ENCODE assay signal across 8 cellular contexts in the genomic region with DNA sequence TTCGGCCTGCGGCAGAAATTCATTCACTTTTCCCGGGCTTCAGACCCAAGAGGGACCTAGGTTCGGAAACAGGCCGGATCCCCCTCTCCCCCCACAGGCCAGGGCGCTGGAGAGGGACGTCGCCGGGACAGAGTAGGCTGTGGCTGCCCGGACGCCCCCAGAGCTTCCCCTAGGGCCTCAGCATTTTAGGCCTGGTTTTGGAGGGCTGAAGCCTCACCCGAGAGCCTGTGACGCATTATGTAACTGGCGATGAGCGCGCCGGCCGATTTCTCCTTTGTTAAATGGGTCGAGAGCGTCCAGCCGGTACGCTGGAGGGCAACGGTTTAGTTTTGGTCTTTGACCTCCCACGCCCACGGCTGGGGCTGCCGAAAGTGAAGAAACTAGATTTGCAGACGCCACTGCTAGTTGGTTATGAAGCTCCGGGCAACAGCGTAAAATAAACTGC. TPM values are rescaled to one million over a fixed set of nuclear protein-coding genes. Genes with fewer than 3 reads are reported as not detected.
DNase-seq lines count a peak whose midpoint lies in the region; ATAC-seq and TF ChIP-seq lines count a peak whose summit lies in the region.

No MANE protein-coding gene starts in this region.

- peak overlapping the region; percentile 52; the same call in 1 of the 2 replicates for H2AFZ ChIP-seq in KMS-11 (ENCODE audit: low read depth)

- no TSS peak for BruUV-seq in Caco-2 (replicated peaks; lab: Mats Ljungman, UMichigan)

- peak overlapping the region; percentile 76 for H3K27ac Mint-ChIP-seq in Caco-2 (ENCODE audit: unreplicated experiment)

- DNase-seq in Caco-2 = peak; percentile 20 to 41
- peak; percentile 52 to 61 for DNase-seq in activated CD4-positive, alpha-beta T cell treated with anti-CD3 and anti-CD28 coated beads, Interleukin-2, amount 50 U/mL, for 48 hours
- DNase-seq in medulla oblongata (ENCODE audit: extremely low spot score) = peak; percentile 56
- peak; percentile 17 to 30 for DNase-seq in stimulated activated CD8-positive, alpha-beta memory T cell treated with anti-CD3 and anti-CD28 coated beads, Interleukin-2, amount 100 ng/mL, for 48 hours (ENCODE audit: low read depth in 2 of 2)
- DNase-seq in globus pallidus (ENCODE audit: low spot score) = no peak

- H3K27ac ChIP-seq in KMS-11 (peak overlapping the region; percentile 28; the same call in 1 of the 2 replicates), duodenal mucosa (ENCODE audit: low read depth, low read length) (peak overlapping the region; percentile 86)

- H3K36me3 ChIP-seq in Caco-2 (ENCODE audit: control insufficient read depth, insufficient read depth, low read length) (peaks cover 2% of the 10 kb centered on the region; the same call in 1 of the 2 replicates), KMS-11 (ENCODE audit: insufficient read depth) (no peaks in the 10 kb centered on the region; the same call in 1 of the 2 replicates), duodenal mucosa (ENCODE audit: control insufficient read depth in 1 of 2, insufficient read depth in 2 of 2, low read length in 2 of 2) (peaks cover 17 to 29% of the 10 kb centered on the region in 2 donors)

- peaks cover 20% of the 10 kb centered on the region for H3K79me2 ChIP-seq in KMS-11 (ENCODE audit: insufficient read depth, low read depth)

- H3K4me1 ChIP-seq in Caco-2 (peaks cover 13% of the 10 kb centered on the region), KMS-11 (ENCODE audit: low read depth, poor library complexity, severe bottlenecking) (peaks cover 36% of the 10 kb centered on the region), duodenal mucosa (ENCODE audit: control insufficient read depth in 1 of 2, insufficient read depth in 2 of 2, low read length in 2 of 2) (peaks cover 8 to 17% of the 10 kb centered on the region in 2 donors)

- TF ChIP-seq CTCF in Caco-2 (IDR thresholded peaks at IDR 0.05; ENCODE audit: insufficient read depth in 1 of 2, low read depth in 1 of 2, low read length in 1 of 2, severe bottlenecking in 1 of 2, unreplicated experiment in 1 of 2) (no peak), KMS-11 (conservative IDR thresholded peaks at IDR 0.05; ENCODE audit: low read depth, low read length) (no peak)

- CTCF ChIA-PET in Caco-2 (lab: Charles Lee) = interaction anchor here (0.6 to 1.0 kb wide), 2 partner anchors 56 to 240 kb away, joined by 4 read pairs; a partner anchor contains a TSS

- no peaks in the 10 kb centered on the region for H3K4me1 Mint-ChIP-seq in Caco-2 (ENCODE audit: low read depth, unreplicated experiment)

- peak overlapping the region; percentile 87 for H3K4me3 Mint-ChIP-seq in Caco-2 (ENCODE audit: unreplicated experiment)

- H3K9me3 ChIP-seq in Caco-2 = no peaks in the 10 kb centered on the region
- no peaks in the 10 kb centered on the region for H3K9me3 ChIP-seq in duodenal mucosa (ENCODE audit: control insufficient read depth in 1 of 2, low read length in 2 of 2)

- H3K9me3 Mint-ChIP-seq in Caco-2 (ENCODE audit: unreplicated experiment) = no peaks in the 10 kb centered on the region

- H3K27me3 Mint-ChIP-seq in Caco-2 (ENCODE audit: insufficient read depth, unreplicated experiment) = no peaks in the 10 kb centered on the region

- peaks cover 33% of the 10 kb centered on the region for H3K36me3 Mint-ChIP-seq in Caco-2 (ENCODE audit: insufficient read depth, unreplicated experiment)

- H3K4me3 ChIP-seq in Caco-2 (ENCODE audit: low read depth, low read length) (peak overlapping the region; percentile 74), KMS-11 (IDR thresholded peaks at IDR 0.05; ENCODE audit: insufficient read depth, low read depth, low read length) (no peak overlapping the region), duodenal mucosa (ENCODE audit: low read depth in 1 of 2, low read length in 2 of 2) (peak overlapping the region; percentile 90 to 95)

- H3K9ac ChIP-seq in KMS-11 = peak overlapping the region; percentile 73
- peak overlapping the region; percentile 85 to 89 for H3K9ac ChIP-seq in duodenal mucosa (ENCODE audit: low read depth in 1 of 2, low read length in 2 of 2)

- no peaks in the 10 kb centered on the region for H3K27me3 ChIP-seq in Caco-2 (replicated peaks; ENCODE audit: control insufficient read depth, insufficient read depth, low read length)
- no peaks in the 10 kb centered on the region for H3K27me3 ChIP-seq in KMS-11 (ENCODE audit: insufficient read depth, low read depth)
- H3K27me3 ChIP-seq in duodenal mucosa (ENCODE audit: control insufficient read depth in 1 of 2, insufficient read depth in 2 of 2, low read length in 2 of 2) = no peaks in the 10 kb centered on the region

- peak; percentile 42 for ATAC-seq in GM21515 (IDR thresholded peaks at IDR 0.05; ENCODE audit: unreplicated experiment)

- POLR2A ChIA-PET in Caco-2 (lab: Charles Lee) = interaction anchor here (0.6 to 1.1 kb wide), 4 partner anchors 74 to 261 kb away, joined by 3 to 4 read pairs (median 3); a partner anchor contains a TSS

- H4K20me1 ChIP-seq in KMS-11 (ENCODE audit: insufficient read depth) = no peaks in the 10 kb centered on the region

- H3K4me2 ChIP-seq in KMS-11 = peak overlapping the region; percentile 63

- intact Hi-C loops in Caco-2 (cut with micrococcal nuclease; ENCODE audit: unreplicated experiment) = no loop called here

RNA-seq across cellular contexts. Expression of a gene that starts 0.7 kb away (rescaled TPM):
- 134 and 136 TPM in 2 replicates for total RNA-seq in Caco-2 (2022)

RNA-seq across cellular contexts. Expression of a gene that starts 32.8 kb away (rescaled TPM):
- 32.6 and 33.9 TPM in 2 replicates for total RNA-seq in Caco-2 (2022)
